In genomic region chr2:222884114-222884764, GRCh38 we compare ENCODE assay signal across 14 cellular contexts. TPM values are rescaled to one million over a fixed set of nuclear protein-coding genes. Genes with fewer than 3 reads are reported as not detected.
DNase-seq lines count a peak whose midpoint lies in the region; ATAC-seq and TF ChIP-seq lines count a peak whose summit lies in the region.
"Had no signal": no experiment of that assay in that cellular context is flagged by ENCODE, and none has a peak within 500 bp of the region (broad histone marks: within the 10 kb centered on the region; RNA-seq: fewer than 3 reads in every experiment).

No MANE protein-coding gene starts in this region.

- TF ChIP-seq EP300 in sigmoid colon (IDR thresholded peaks at IDR 0.05), result no peak

- no peak overlapping the region for H2BK120ac ChIP-seq in IMR-90 (ENCODE audit: low read depth, low read length)

- H3K18ac ChIP-seq in IMR-90 (ENCODE audit: low read depth, low read length), result no peak overlapping the region

- H3K9me1 ChIP-seq in IMR-90 (ENCODE audit: insufficient read depth, low read length), result peaks cover 3% of the 10 kb centered on the region

- H3K9ac ChIP-seq in IMR-90 (ENCODE audit: low read depth, low read length), result no peak overlapping the region; the same call in 1 of the 2 replicates
- H3K9ac ChIP-seq: BLaER1 treated with 17β-estradiol and CSF1 and Interleukin-3, amounts not matched to agents 10 nM and 100 nM had no signal

- ATAC-seq in IMR-90 (ENCODE audit: low read depth) (no peak), HG03354 (IDR thresholded peaks at IDR 0.05; ENCODE audit: poor library complexity, severe bottlenecking, unreplicated experiment) (no peak)
- ATAC-seq: HCT116 had no signal

- DNase-seq in IMR-90, result no peak
- DNase-seq in amniotic epithelial cell (ENCODE audit: low read depth), result peak; percentile 46
- DNase-seq in hepatocyte (ENCODE audit: low spot score), result no peak
- no peak for DNase-seq in sigmoid colon
- DNase-seq in HCEC 1CT, result no peak
- DNase-seq in KG1 (lab: John Stamatoyannopoulos, UW), result no peak
- no peak for DNase-seq in nucleus accumbens (lab: John Stamatoyannopoulos, UW)
- DNase-seq: NCI-H1417; ovary; stimulated activated CD4-positive, alpha-beta T cell treated with anti-CD3 and anti-CD28 coated beads, Interleukin-2, amount 100 ng/mL, for 48 hours; stimulated activated naive CD4-positive, alpha-beta T cell treated with Interleukin-2 at 50 U/mL for 16 hours had no signal

- H4K91ac ChIP-seq in IMR-90 (ENCODE audit: insufficient read depth, low read depth, low read length), result no peak overlapping the region

- H4K20me1 ChIP-seq in IMR-90 (ENCODE audit: insufficient read depth, low read length), result peaks cover 63% of the 10 kb centered on the region
- H4K20me1 ChIP-seq in hepatocyte (ENCODE audit: insufficient read depth, poor library complexity, severe bottlenecking), result peaks cover 99% of the 10 kb centered on the region

- H3K4me2 ChIP-seq in IMR-90 (ENCODE audit: low read depth, low read length) (no peak overlapping the region; the same call in 1 of the 2 replicates), hepatocyte (peak overlapping the region; percentile 26)

- no peak overlapping the region for H3K4ac ChIP-seq in IMR-90 (ENCODE audit: low read depth, low read length)

- H3K27me3 ChIP-seq in IMR-90 (ENCODE audit: control insufficient read depth, insufficient read depth, low read length) (no peaks in the 10 kb centered on the region), hepatocyte (no peaks in the 10 kb centered on the region), sigmoid colon (no peaks in the 10 kb centered on the region)
- H3K27me3 ChIP-seq: BLaER1 treated with 17β-estradiol and CSF1 and Interleukin-3, amounts not matched to agents 10 nM and 100 nM; ovary had no signal

- H2AK9ac ChIP-seq in IMR-90 (replicated peaks; ENCODE audit: low read depth, low read length, poor library complexity), result no peak overlapping the region

- H2AK5ac ChIP-seq in IMR-90 (ENCODE audit: low read depth, low read length), result no peak overlapping the region

- intact Hi-C loops in IMR-90 (cut with micrococcal nuclease), result no loop called here
- intact Hi-C loops in sigmoid colon (cut with DNase I), result no loop called here

- H2AFZ ChIP-seq in IMR-90 (replicated peaks; ENCODE audit: low read length, poor library complexity), result no peak overlapping the region
- no peak overlapping the region for H2AFZ ChIP-seq in hepatocyte

- H2BK5ac ChIP-seq in IMR-90 (ENCODE audit: low read depth, low read length, poor library complexity, severe bottlenecking), result no peak overlapping the region

- TF ChIP-seq RAD21 in IMR-90 (IDR thresholded peaks at IDR 0.05; ENCODE audit: low read length), result no peak

- in situ Hi-C loops in IMR-90 (cut with MboI; ENCODE audit: low sequenced_read_pairs), result no loop called here

- dilution Hi-C loops in IMR-90 (cut with HindIII; ENCODE audit: low sequenced_read_pairs, unreplicated experiment), result no loop called here

- 0 out of 2 replicates have a peak overlapping the region, but pooled peaks have one; percentile 11 for H2BK20ac ChIP-seq in IMR-90 (ENCODE audit: low read depth, low read length)

- no peak overlapping the region for H4K5ac ChIP-seq in IMR-90 (ENCODE audit: low read depth, low read length)

- BruUV-seq in IMR-90 (replicated peaks; lab: Mats Ljungman, UMichigan), result no TSS peak

- no peak overlapping the region for H3K27ac ChIP-seq in IMR-90 (ENCODE audit: insufficient read depth, low read length)
- H3K27ac ChIP-seq in hepatocyte, result no peak overlapping the region
- H3K27ac ChIP-seq in sigmoid colon, result peak overlapping the region; percentile 43 to 66 (median 54)
- H3K27ac ChIP-seq: BLaER1 treated with 17β-estradiol and CSF1 and Interleukin-3, amounts not matched to agents 10 nM and 100 nM; ovary had no signal

- peaks cover 17 to 65% of the 10 kb centered on the region in 2 experiments for H3K79me1 ChIP-seq in IMR-90 (ENCODE audit: low read depth in 1 of 2, low read length in 2 of 2)

- H3K56ac ChIP-seq in IMR-90 (ENCODE audit: extremely low read depth, insufficient read depth, low read length), result no peak overlapping the region

- H3K23ac ChIP-seq in IMR-90 (ENCODE audit: low read depth, low read length), result peak overlapping the region; percentile 51; the same call in 1 of the 2 replicates

- H3K14ac ChIP-seq in IMR-90 (replicated peaks; ENCODE audit: low read depth, low read length), result no peak overlapping the region

- TF ChIP-seq CTCF in IMR-90 (conservative IDR thresholded peaks at IDR 0.05; ENCODE audit: low read depth, low read length) (no peak), hepatocyte (IDR thresholded peaks at IDR 0.05; ENCODE audit: poor library complexity) (no peak), sigmoid colon (IDR thresholded peaks at IDR 0.05) (no peak)

- no CpG with 5 or more reads among the region's 2 CpGs for WGBS in IMR-90 (ENCODE audit: extremely low coverage in 2 of 2, insufficient read length in 1 of 2), 2 experiments
- WGBS in hepatocyte (ENCODE audit: low lambda C conversion rate, missing lambda C conversion rate), result 28% methylated on average over 2 of the region's 2 CpGs
- 48 to 68% methylated on average over 2 of the region's 2 CpGs for WGBS in sigmoid colon, 2 donors

- H2BK15ac ChIP-seq in IMR-90 (ENCODE audit: low read depth, low read length), result no peak overlapping the region

- H3K36me3 ChIP-seq in IMR-90 (ENCODE audit: control insufficient read depth, insufficient read depth, low read length) (peaks cover 2% of the 10 kb centered on the region; the same call in 1 of the 2 replicates), hepatocyte (replicated peaks; ENCODE audit: insufficient read depth, low read depth) (no peaks in the 10 kb centered on the region), sigmoid colon (no peaks in the 10 kb centered on the region)
- H3K36me3 ChIP-seq: ovary had no signal

- peaks cover 98% of the 10 kb centered on the region for H3K79me2 ChIP-seq in hepatocyte

- CTCF ChIA-PET in IMR-90 (lab: Yijun Ruan, JAX), result no interaction called here

- no peaks in the 10 kb centered on the region for H3K9me3 ChIP-seq in IMR-90 (ENCODE audit: control insufficient read depth, insufficient read depth, low read length)
- H3K9me3 ChIP-seq in hepatocyte (ENCODE audit: low read depth), result no peaks in the 10 kb centered on the region
- no peaks in the 10 kb centered on the region for H3K9me3 ChIP-seq in sigmoid colon
- H3K9me3 ChIP-seq: ovary had no signal

- POLR2A ChIA-PET in IMR-90 (lab: Charles Lee; ENCODE audit: unreplicated experiment), result no interaction called here

- no peak for TF ChIP-seq POLR2A in IMR-90 (IDR thresholded peaks at IDR 0.05; ENCODE audit: low read depth, low read length)
- no peak for TF ChIP-seq POLR2A in sigmoid colon (IDR thresholded peaks at IDR 0.05)

- H3K4me1 ChIP-seq in IMR-90 (ENCODE audit: control insufficient read depth, insufficient read depth, low read length) (peaks cover 11% of the 10 kb centered on the region), hepatocyte (ENCODE audit: insufficient read depth) (peaks cover 21% of the 10 kb centered on the region), sigmoid colon (peaks cover 0 to 50% (median 39%) of the 10 kb centered on the region in 4 donors)

- H4K8ac ChIP-seq in IMR-90 (ENCODE audit: low read depth in 2 of 2, low read length in 2 of 2), result no peak overlapping the region

- H3K9me2 ChIP-seq in hepatocyte (replicated peaks; ENCODE audit: insufficient read depth), result no peaks in the 10 kb centered on the region

- no peak overlapping the region for H3K4me3 ChIP-seq in IMR-90 (ENCODE audit: insufficient read depth, low read depth, low read length)
- no peak overlapping the region for H3K4me3 ChIP-seq in hepatocyte
- H3K4me3 ChIP-seq in sigmoid colon, result no peak overlapping the region
- H3K4me3 ChIP-seq: BLaER1 treated with 17β-estradiol and CSF1 and Interleukin-3, amounts not matched to agents 10 nM and 100 nM; ovary had no signal

TF ChIP-seq in IMR-90, 13 proteins besides CTCF, POLR2A, EP300 and RAD21:
- TF ChIP-seq MXI1 (IDR thresholded peaks at IDR 0.05; ENCODE audit: borderline replicate concordance, low read depth, low read length) (no peak), USF2 (IDR thresholded peaks at IDR 0.05; ENCODE audit: low read depth, low read length) (no peak), CHD1 (IDR thresholded peaks at IDR 0.05; ENCODE audit: low read depth, low read length) (no peak), MAZ (IDR thresholded peaks at IDR 0.05; ENCODE audit: borderline replicate concordance, low read depth, low read length) (no peak), FOS (IDR thresholded peaks at IDR 0.05; ENCODE audit: low read depth, low read length) (no peak), SMC3 (IDR thresholded peaks at IDR 0.05; ENCODE audit: low read depth, low read length) (no peak), ELK1 (IDR thresholded peaks at IDR 0.05; ENCODE audit: borderline replicate concordance, low read depth, low read length) (no peak), RFX5 (IDR thresholded peaks at IDR 0.05; ENCODE audit: low read depth, low read length) (no peak), NFE2L2 (IDR thresholded peaks at IDR 0.05; ENCODE audit: low read depth, low read length) (no peak), CEBPB (IDR thresholded peaks at IDR 0.05; ENCODE audit: low read depth, low read length) (no peak)

RNA-seq across cellular contexts. Expression of gene ACSL3, which starts 23.4 kb away (rescaled TPM):
- total RNA-seq in IMR-90 (2012; rRNA removed) (84.2 and 96.4 TPM in 2 replicates), hepatocyte (123 and 133 TPM in 2 replicates), sigmoid colon (10 to 100 TPM; 44.0 to 75.7 (median 54.8) TPM)
- polyA plus RNA-seq in IMR-90 (2012; rRNA removed) (29.2 and 31.0 TPM in 2 replicates), hepatocyte (78.1 and 82.1 TPM in 2 replicates), sigmoid colon (10 to 100 TPM in 2 of 3 donors, 1 to 10 TPM in 1; 7.9 to 52.2 (median 16.8) TPM)
- 15.5 and 19.7 TPM in 2 replicates for polyA plus RNA-seq in IMR-90 (2012; cell fraction: cytosol; rRNA removed)
- 8.8 and 31.8 TPM in 2 replicates for polyA plus RNA-seq in IMR-90 (2012; cell fraction: nucleus; rRNA removed; ENCODE audit: low replicate concordance)

Comparison
In these comparisons a context has a peak if more than half of its experiments do, and no peak if none do; other contexts are left out.
1. H3K27ac ChIP-seq: peak in sigmoid colon (4 of 4); none in IMR-90 (single experiment) and hepatocyte (single experiment).